8 cellular contexts compared by ENCODE assay signal in the genomic region with DNA sequence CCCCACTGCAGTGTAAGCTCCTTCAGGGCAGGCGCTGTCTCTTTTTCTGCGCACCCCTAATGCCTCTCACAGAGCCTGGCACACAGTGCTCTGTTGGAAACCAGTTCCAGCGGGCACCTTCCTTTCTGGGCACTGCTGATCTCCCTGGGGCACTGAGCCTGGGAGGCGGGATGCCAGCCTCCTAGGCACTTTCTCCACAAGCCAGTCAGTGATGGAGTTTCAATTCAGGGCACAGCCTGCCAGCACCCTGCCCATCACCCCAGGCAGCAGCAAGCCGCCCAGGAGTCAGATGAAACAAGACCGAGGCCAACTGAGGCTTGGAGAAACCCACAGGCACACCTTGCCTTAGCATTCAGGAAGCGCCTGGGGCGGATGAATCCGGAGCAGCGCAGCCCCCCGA. TPM values are rescaled to one million over a fixed set of nuclear protein-coding genes. Genes with fewer than 3 reads are reported as not detected.
DNase-seq lines count a peak whose midpoint lies in the region; TF ChIP-seq lines count a peak whose summit lies in the region.

No MANE protein-coding gene starts in this region.

- peak; percentile 6 for DNase-seq in NCI-H1092 treated with DMSO at 0.1 percent for 48 hours (lab: John Stamatoyannopoulos, UW)
- no peak for DNase-seq in NCI-H1092 (lab: John Stamatoyannopoulos, UW)
- DNase-seq in fibroblast of villous mesenchyme (ENCODE audit: low read depth): no peak
- peak; percentile 58 to 93 for DNase-seq in tibial artery
- DNase-seq in stimulated activated CD8-positive, alpha-beta memory T cell treated with anti-CD3 and anti-CD28 coated beads, Interleukin-4, amount 100 ng/mL, for 48 hours: no peak
- no peak for DNase-seq in activated effector memory CD4-positive, alpha-beta T cell treated with Interleukin-2 at 50 U/mL for 16 hours
- no peak for DNase-seq in NCI-H82 (lab: John Stamatoyannopoulos, UW)

- H3K4me1 ChIP-seq in muscle layer of duodenum (ENCODE audit: control insufficient read depth in 1 of 2, insufficient read depth in 2 of 2, low read length in 2 of 2): peaks cover 0 to 26% of the 10 kb centered on the region in 2 donors
- H3K4me1 ChIP-seq in tibial artery: peaks cover 0 to 49% (median 36%) of the 10 kb centered on the region in 4 donors

- H3K27ac ChIP-seq in muscle layer of duodenum (ENCODE audit: low read length) (peak overlapping the region; percentile 60), tibial artery (peak overlapping the region; percentile 92 to 97)

- H3K27me3 ChIP-seq in muscle layer of duodenum (ENCODE audit: low read depth, low read length) (no peaks in the 10 kb centered on the region), tibial artery (no peaks in the 10 kb centered on the region)

- H3K4me3 ChIP-seq in fibroblast of villous mesenchyme (ENCODE audit: low read depth, low read length): peak overlapping the region; percentile 40
- H3K4me3 ChIP-seq in muscle layer of duodenum (ENCODE audit: low read depth in 1 of 2, low read length in 2 of 2): peak overlapping the region; percentile 39 to 52
- H3K4me3 ChIP-seq in tibial artery: peak overlapping the region; percentile 51 to 65

- H3K36me3 ChIP-seq in muscle layer of duodenum (ENCODE audit: control insufficient read depth in 1 of 2, insufficient read depth in 2 of 2, low read length in 2 of 2) (no peaks in the 10 kb centered on the region), tibial artery (no peaks in the 10 kb centered on the region)

- intact Hi-C loops in tibial artery (cut with DNase I; ENCODE audit: low total_unique reads): no loop called here

- H3K9me3 ChIP-seq in muscle layer of duodenum (ENCODE audit: control insufficient read depth in 1 of 2, low read length in 2 of 2): no peaks in the 10 kb centered on the region
- no peaks in the 10 kb centered on the region for H3K9me3 ChIP-seq in tibial artery

- TF ChIP-seq CTCF in fibroblast of villous mesenchyme (IDR thresholded peaks at IDR 0.05; ENCODE audit: insufficient read depth, low read depth, low read length) (no peak), tibial artery (IDR thresholded peaks at IDR 0.05) (no peak)

RNA-seq across cellular contexts. Expression of gene CTDSP2, which starts 5.7 kb away (rescaled TPM):
- total RNA-seq in fibroblast of villous mesenchyme: 64.8 and 76.0 TPM in 2 replicates

RNA-seq across cellular contexts. Expression of gene AVIL, which starts 33.7 kb away (rescaled TPM):
- 2.9 and 4.3 TPM in 2 replicates for total RNA-seq in fibroblast of villous mesenchyme

Comparison
In these comparisons a context has a peak if more than half of its experiments do, and no peak if none do; other contexts are left out.
1. DNase-seq: peak in NCI-H1092 treated with DMSO at 0.1 percent for 48 hours (single experiment) and tibial artery (2 of 2); none in NCI-H1092 (single experiment), fibroblast of villous mesenchyme (single experiment), stimulated activated CD8-positive, alpha-beta memory T cell treated with anti-CD3 and anti-CD28 coated beads, Interleukin-4, amount 100 ng/mL, for 48 hours (single experiment), activated effector memory CD4-positive, alpha-beta T cell treated with Interleukin-2 at 50 U/mL for 16 hours (single experiment) and NCI-H82 (single experiment).
2. Peak in every context shown above with its lines, with median percentiles within 50 percentile points of each other: H3K4me3 ChIP-seq.